27 cellular contexts compared by ENCODE assay signal in genomic region chr1:188122646-188123045, GRCh38.
"Had no signal": no experiment of that assay in that cellular context is flagged by ENCODE, and none has a peak within 500 bp of the region (broad histone marks: within the 10 kb centered on the region; RNA-seq: fewer than 3 reads in every experiment).

No MANE protein-coding gene starts in this region.

- H3K4me2 ChIP-seq: KMS-11 had no signal

- H3K4me3 ChIP-seq: MG63 had no signal

- FAIRE-seq: RCC 7860 had no signal

- H3K9me3 ChIP-seq: MG63 had no signal

- ATAC-seq: activated T-cell treated with anti-CD3 and anti-CD28 coated beads, Interleukin-2, amount 50 U/mL, for 4 hours; PC-3; T-helper 17 cell had no signal

- H3K9ac ChIP-seq: KMS-11 had no signal

- H3K27me3 ChIP-seq: brain microvascular endothelial cell, MG63 had no signal

- DNase-seq: activated CD4-positive, alpha-beta memory T cell treated with anti-CD3 and anti-CD28 coated beads for 36 hours; activated CD4-positive, alpha-beta T cell treated with anti-CD3 and anti-CD28 coated beads, Interleukin-2, amount 10 ng/mL, durations not matched to agents 7 days and 5 days; activated CD4-positive, CD25-positive, alpha-beta regulatory T cell; activated CD8-positive, alpha-beta memory T cell treated with anti-CD3 and anti-CD28 coated beads for 24 hours; activated gamma-delta T cell; activated naive CD4-positive, alpha-beta T cell treated with anti-CD3 and anti-CD28 coated beads for 36 hours; activated T-cell treated with anti-CD3 and anti-CD28 coated beads, Interleukin-2, amount 50 U/mL, for 4 hours; brain microvascular endothelial cell; caudate nucleus; MG63; MV-4-11; NCI-H1092 treated with DMSO at 0.1 percent for 48 hours; NCI-H1417 treated with DMSO at 0.1 percent for 48 hours; NCI-H1694; NCI-H2029; NCI-H2107; NCI-H446 treated with DMSO at 0.1 percent for 48 hours; NCI-H524 treated with DMSO at 0.1 percent for 48 hours; NCI-H774; NK-92 treated with Interleukin-12 subunit alpha and Interleukin-12 subunit beta, amount 100 ng/mL, for 24 hours; PC-3; SHP77; T-helper 17 cell; T-helper 9 cell had no signal

- H3K36me3 ChIP-seq: brain microvascular endothelial cell, MG63 had no signal

- H3K27ac ChIP-seq: brain microvascular endothelial cell, KMS-11, VCaP had no signal
